8 cellular contexts compared by ENCODE assay signal in the genomic region with DNA sequence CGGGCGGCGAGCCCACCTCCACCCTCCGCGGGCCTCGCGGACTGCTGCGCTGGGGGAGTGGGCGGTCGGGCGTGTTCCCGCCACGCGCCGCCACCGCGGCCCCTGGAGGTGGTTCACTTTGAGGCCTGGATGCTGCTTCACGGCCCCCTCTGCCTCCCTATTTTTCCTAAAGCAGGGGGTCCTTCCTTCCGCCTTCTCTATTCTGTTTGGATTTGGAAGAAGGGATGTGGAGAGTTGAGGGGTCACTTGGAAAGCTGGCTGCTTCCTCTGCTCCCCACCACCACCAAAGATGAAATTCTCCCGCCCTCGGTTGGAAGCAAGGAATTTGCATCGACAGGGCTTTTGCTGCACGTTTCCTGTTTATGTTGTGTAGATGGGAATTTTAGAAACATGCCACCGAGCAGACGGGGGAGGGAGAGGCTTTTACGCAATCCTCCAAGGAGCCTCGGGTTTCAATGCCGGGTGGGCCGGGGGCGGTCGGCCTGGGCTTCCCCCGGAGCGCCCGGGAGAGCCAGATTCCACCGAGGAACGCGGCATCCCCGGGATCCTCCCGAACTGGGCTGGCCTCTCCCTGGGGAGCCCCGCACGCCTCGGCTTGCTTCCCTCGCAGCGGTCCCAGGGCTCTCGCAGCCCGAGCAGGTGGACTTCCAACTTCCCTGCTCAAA. TPM values are rescaled to one million over a fixed set of nuclear protein-coding genes. Genes with fewer than 3 reads are reported as not detected.
DNase-seq lines count a peak whose midpoint lies in the region; ATAC-seq and TF ChIP-seq lines count a peak whose summit lies in the region.

No MANE protein-coding gene starts in this region.

- peak overlapping the region; percentile 90 for H3K9ac ChIP-seq in NT2/D1 (ENCODE audit: insufficient read length, low read depth)
- peak overlapping the region; percentile 58 to 80 for H3K9ac ChIP-seq in stomach smooth muscle (ENCODE audit: low read length in 2 of 2)

- intact Hi-C loops in left colon (cut with DNase I, micrococcal nuclease), result no loop called here

- ATAC-seq in left colon, result peak; percentile 28
- no peak for ATAC-seq in GM19452 (IDR thresholded peaks at IDR 0.05; ENCODE audit: unreplicated experiment)

- H3K4me1 ChIP-seq in NT2/D1 (ENCODE audit: insufficient read depth, insufficient read length), result peaks cover 4% of the 10 kb centered on the region
- H3K4me1 ChIP-seq in stomach smooth muscle (ENCODE audit: control insufficient read depth, insufficient read depth, low read length), result peaks cover 24% of the 10 kb centered on the region

- no peak for TF ChIP-seq CTCF in choroid plexus epithelial cell (conservative IDR thresholded peaks at IDR 0.05; ENCODE audit: low read depth, low read length)

- peak in 2 of 3 experiments; percentile 73 to 78 for DNase-seq in NCI-H1417 (lab: John Stamatoyannopoulos, UW)
- DNase-seq in NCI-H1417 treated with DMSO at 0.1 percent for 48 hours (lab: John Stamatoyannopoulos, UW), result no peak
- no peak for DNase-seq in NT2/D1 (ENCODE audit: low read depth, low spot score)
- peak; percentile 86 for DNase-seq in choroid plexus epithelial cell (ENCODE audit: low read depth)
- DNase-seq in left colon, result peak; percentile 53 to 56
- DNase-seq in DMS114 treated with DMSO at 0.1 percent for 48 hours (lab: John Stamatoyannopoulos, UW; ENCODE audit: unreplicated experiment), result no peak

- H3K9me3 ChIP-seq in NT2/D1 (ENCODE audit: insufficient read depth, low read length) (no peaks in the 10 kb centered on the region), stomach smooth muscle (ENCODE audit: control insufficient read depth in 2 of 2, low read length in 2 of 2) (no peaks in the 10 kb centered on the region)

- peak overlapping the region; percentile 57 for H3K4me3 ChIP-seq in NT2/D1 (ENCODE audit: insufficient read length, low read depth)
- H3K4me3 ChIP-seq in choroid plexus epithelial cell (ENCODE audit: low read depth, low read length), result peak overlapping the region; percentile 81
- H3K4me3 ChIP-seq in stomach smooth muscle (ENCODE audit: low read length in 2 of 2), result peak overlapping the region; percentile 84 to 89

- peaks cover 3% of the 10 kb centered on the region for H3K36me3 ChIP-seq in NT2/D1 (ENCODE audit: insufficient read depth, insufficient read length, low read length)
- H3K36me3 ChIP-seq in stomach smooth muscle (ENCODE audit: control insufficient read depth in 2 of 2, insufficient read depth in 2 of 2, low read length in 2 of 2), result peaks cover 0 to 3% of the 10 kb centered on the region in 2 donors

- H3K27me3 ChIP-seq in NT2/D1 (ENCODE audit: insufficient read depth, insufficient read length) (no peaks in the 10 kb centered on the region), stomach smooth muscle (ENCODE audit: control insufficient read depth in 1 of 2, insufficient read depth in 2 of 2, low read length in 2 of 2) (no peaks in the 10 kb centered on the region)

- H3K27ac ChIP-seq in stomach smooth muscle (ENCODE audit: low read length), result peak overlapping the region; percentile 76

RNA-seq across cellular contexts. Expression of gene SBF2, which starts 0.4 kb away (rescaled TPM):
- total RNA-seq in left colon, result 10 to 100 TPM; 46.4 to 49.9 TPM

RNA-seq across cellular contexts. Expression of gene ADM, which starts 10.5 kb away (rescaled TPM):
- 10 to 100 TPM; 47.1 to 81.7 TPM for total RNA-seq in left colon

Comparison
In these comparisons a context has a peak if more than half of its experiments do, and no peak if none do; other contexts are left out.
1. DNase-seq: peak in NCI-H1417 (2 of 3), choroid plexus epithelial cell (single experiment) and left colon (2 of 2); none in NCI-H1417 treated with DMSO at 0.1 percent for 48 hours (single experiment), NT2/D1 (single experiment) and DMS114 treated with DMSO at 0.1 percent for 48 hours (single experiment).
2. Peak in every context shown above with its lines, with median percentiles within 50 percentile points of each other: H3K4me3 ChIP-seq.